Comparison of ENCODE assay signal across 16 cellular contexts in the genomic region with DNA sequence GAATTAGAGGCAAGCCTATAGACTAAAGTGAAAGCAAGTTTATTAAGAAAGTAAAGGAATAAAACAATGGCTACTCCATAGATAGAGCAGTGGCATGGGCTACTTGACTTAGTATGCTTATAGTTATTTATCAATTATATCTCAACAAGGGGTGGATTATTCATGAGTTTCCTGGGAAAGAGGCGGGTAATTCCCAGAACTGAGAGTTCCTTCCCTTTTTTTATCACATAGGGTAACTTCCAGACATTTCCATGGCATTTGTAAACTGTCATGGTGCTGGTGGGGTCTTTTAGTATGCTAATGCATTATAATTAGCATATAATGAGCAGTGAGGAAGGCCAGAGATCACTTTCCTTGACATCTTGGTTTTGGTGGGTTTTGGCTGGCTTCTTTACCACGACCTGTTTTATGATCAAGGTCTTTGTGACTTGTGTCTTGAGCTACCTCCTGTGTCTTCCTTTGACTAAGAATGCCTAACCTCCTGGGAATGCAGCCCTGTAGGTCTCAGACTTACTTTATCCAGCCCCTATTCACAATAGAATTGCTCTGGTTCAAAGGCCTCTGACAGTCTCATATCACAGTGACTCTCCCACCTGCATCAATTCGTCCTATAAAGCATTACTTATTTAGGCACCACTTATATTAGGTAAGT. TPM values are rescaled to one million over a fixed set of nuclear protein-coding genes. Genes with fewer than 3 reads are reported as not detected.
DNase-seq lines count a peak whose midpoint lies in the region; ATAC-seq, FAIRE-seq and TF ChIP-seq lines count a peak whose summit lies in the region.
"Had no signal": no experiment of that assay in that cellular context is flagged by ENCODE, and none has a peak within 500 bp of the region (broad histone marks: within the 10 kb centered on the region; RNA-seq: fewer than 3 reads in every experiment).

No MANE protein-coding gene starts in this region.

- no peak for TF ChIP-seq CTCF in SK-N-SH (IDR thresholded peaks at IDR 0.05)
- no peak for TF ChIP-seq CTCF in astrocyte (IDR thresholded peaks at IDR 0.05; ENCODE audit: insufficient read depth, low read depth, low read length)
- TF ChIP-seq CTCF in uterus (IDR thresholded peaks at IDR 0.05): no peak

- peaks cover 56% of the 10 kb centered on the region for H3K4me1 Mint-ChIP-seq in astrocyte (ENCODE audit: low read depth, unreplicated experiment)
- H3K4me1 Mint-ChIP-seq in T-helper 2 cell treated with Interferon-gamma antibody and Interleukin-4, amounts not matched to agents 5 μg/mL and 100 μg/mL, for 36 hours (ENCODE audit: low read depth): peaks cover 9% of the 10 kb centered on the region
- H3K4me1 Mint-ChIP-seq: natural killer cell had no signal

- peak overlapping the region in 1 of 2 experiments; percentile 91; a peak in 2 of 4 replicates for H3K27ac ChIP-seq in SK-N-SH (ENCODE audit: low read depth in 2 of 2, low read length in 1 of 2)
- H3K27ac ChIP-seq in astrocyte (ENCODE audit: low read depth, low read length): peak overlapping the region; percentile 86
- H3K27ac ChIP-seq in uterus: peak overlapping the region; percentile 15 to 25
- H3K27ac ChIP-seq: 22Rv1, ascending aorta, KMS-11 had no signal

- H3K9me3 Mint-ChIP-seq in astrocyte (ENCODE audit: unreplicated experiment): no peaks in the 10 kb centered on the region
- no peaks in the 10 kb centered on the region for H3K9me3 Mint-ChIP-seq in T-helper 2 cell treated with Interferon-gamma antibody and Interleukin-4, amounts not matched to agents 5 μg/mL and 100 μg/mL, for 36 hours
- H3K9me3 Mint-ChIP-seq: natural killer cell had no signal

- H3K9ac ChIP-seq in SK-N-SH (peak overlapping the region; percentile 55; the same call in 1 of the 2 replicates), astrocyte (ENCODE audit: low read length) (no peak overlapping the region)
- H3K9ac ChIP-seq: KMS-11 had no signal

- H4K20me1 ChIP-seq in SK-N-SH (ENCODE audit: insufficient read depth) (no peaks in the 10 kb centered on the region), astrocyte (ENCODE audit: insufficient read depth, low read length) (no peaks in the 10 kb centered on the region)

- H3K4me1 ChIP-seq in SK-N-SH (ENCODE audit: control insufficient read depth in 1 of 2, insufficient read depth in 2 of 2, low read depth in 1 of 2, low read length in 1 of 2) (peaks cover 0 to 34% of the 10 kb centered on the region in 2 experiments; a peak in 1 of 4 replicates), astrocyte (ENCODE audit: insufficient read depth, low read length) (peaks cover 34% of the 10 kb centered on the region), uterus (no peaks in the 10 kb centered on the region)

- DNase-seq in SK-N-SH: no peak
- no peak for DNase-seq in astrocyte (ENCODE audit: low read depth)
- peak; percentile 11 for DNase-seq in iPS-NIHi7 (ENCODE audit: extremely low spot score)
- DNase-seq in uterus: no peak
- no peak for DNase-seq in T-helper 2 cell treated with Interferon-gamma antibody and Interleukin-4, amounts not matched to agents 5 μg/mL and 100 μg/mL, for 36 hours (ENCODE audit: low spot score)
- DNase-seq in Kasumi-1 (lab: John Stamatoyannopoulos, UW): no peak
- no peak for DNase-seq in COR-L47 (lab: John Stamatoyannopoulos, UW)
- DNase-seq: activated CD4-positive, alpha-beta T cell treated with anti-CD3 and anti-CD28 coated beads for 4 hours; gastrocnemius medialis; natural killer cell; NCI-H2081; small intestine had no signal

- intact Hi-C loops in uterus (cut with DNase I; ENCODE audit: low total_unique reads): no loop called here

- peak overlapping the region; percentile 22; the same call in 1 of the 2 replicates for H3K4me2 ChIP-seq in SK-N-SH
- no peak overlapping the region for H3K4me2 ChIP-seq in astrocyte (ENCODE audit: low read length)
- H3K4me2 ChIP-seq: KMS-11 had no signal

- TF ChIP-seq POLR2A in uterus (IDR thresholded peaks at IDR 0.05): no peak

- no peak for TF ChIP-seq EP300 in SK-N-SH (IDR thresholded peaks at IDR 0.05; ENCODE audit: borderline replicate concordance in 1 of 2, low read depth in 1 of 2, low read length in 1 of 2)

- no peak overlapping the region for H3K4me3 Mint-ChIP-seq in astrocyte (ENCODE audit: unreplicated experiment)
- H3K4me3 Mint-ChIP-seq in T-helper 2 cell treated with Interferon-gamma antibody and Interleukin-4, amounts not matched to agents 5 μg/mL and 100 μg/mL, for 36 hours: no peak overlapping the region
- H3K4me3 Mint-ChIP-seq: natural killer cell had no signal

- ATAC-seq in SK-N-SH treated with all-trans-retinoic acid at 6 μM for 48 hours: no peak
- ATAC-seq: gastrocnemius medialis, natural killer cell had no signal

- CTCF ChIA-PET in SK-N-SH (lab: Yijun Ruan, JAX): no interaction called here

- H3K36me3 Mint-ChIP-seq in astrocyte (ENCODE audit: low read depth, unreplicated experiment): no peaks in the 10 kb centered on the region
- peaks cover 16% of the 10 kb centered on the region for H3K36me3 Mint-ChIP-seq in T-helper 2 cell treated with Interferon-gamma antibody and Interleukin-4, amounts not matched to agents 5 μg/mL and 100 μg/mL, for 36 hours (ENCODE audit: low read depth)
- H3K36me3 Mint-ChIP-seq: natural killer cell had no signal

- peak overlapping the region; percentile 98 for H3K27ac Mint-ChIP-seq in astrocyte (ENCODE audit: unreplicated experiment)
- no peak overlapping the region for H3K27ac Mint-ChIP-seq in T-helper 2 cell treated with Interferon-gamma antibody and Interleukin-4, amounts not matched to agents 5 μg/mL and 100 μg/mL, for 36 hours
- H3K27ac Mint-ChIP-seq: natural killer cell had no signal

- H3K36me3 ChIP-seq in SK-N-SH (replicated peaks in 1 of 2; ENCODE audit: control insufficient read depth in 1 of 2, insufficient read depth in 2 of 2, low read length in 1 of 2) (no peaks in the 10 kb centered on the region), astrocyte (ENCODE audit: insufficient read depth, low read length) (no peaks in the 10 kb centered on the region), uterus (no peaks in the 10 kb centered on the region)
- H3K36me3 ChIP-seq: ascending aorta, gastrocnemius medialis had no signal

- H3K9me3 ChIP-seq in SK-N-SH (no peaks in the 10 kb centered on the region), astrocyte (ENCODE audit: insufficient read depth, low read depth, low read length) (no peaks in the 10 kb centered on the region), uterus (no peaks in the 10 kb centered on the region)
- H3K9me3 ChIP-seq: ascending aorta, gastrocnemius medialis had no signal

- H3K79me2 ChIP-seq in SK-N-SH (ENCODE audit: insufficient read depth) (no peaks in the 10 kb centered on the region), astrocyte (ENCODE audit: insufficient read depth, low read length) (no peaks in the 10 kb centered on the region)

- H3F3A ChIP-seq in SK-N-SH (replicated peaks; ENCODE audit: insufficient read depth): peaks cover 28% of the 10 kb centered on the region

- no peak for TF ChIP-seq RAD21 in SK-N-SH (IDR thresholded peaks at IDR 0.05; ENCODE audit: low read length)

- no peaks in the 10 kb centered on the region for H3K9me2 ChIP-seq in SK-N-SH

- no peak overlapping the region for H3K4me3 ChIP-seq in SK-N-SH (ENCODE audit: low read depth in 2 of 2, low read length in 1 of 2)
- no peak overlapping the region for H3K4me3 ChIP-seq in astrocyte (ENCODE audit: insufficient read depth, low read depth, low read length)
- H3K4me3 ChIP-seq in uterus: no peak overlapping the region
- H3K4me3 ChIP-seq: ascending aorta, gastrocnemius medialis had no signal

- peak overlapping the region; percentile 90 for H2AFZ ChIP-seq in SK-N-SH (ENCODE audit: low read depth)
- no peak overlapping the region for H2AFZ ChIP-seq in astrocyte (ENCODE audit: low read depth, low read length)

- H3K27me3 ChIP-seq in SK-N-SH (ENCODE audit: insufficient read depth) (no peaks in the 10 kb centered on the region), astrocyte (ENCODE audit: insufficient read depth, low read length) (no peaks in the 10 kb centered on the region), uterus (no peaks in the 10 kb centered on the region)
- H3K27me3 ChIP-seq: ascending aorta, gastrocnemius medialis had no signal

- H3K27me3 Mint-ChIP-seq in astrocyte (ENCODE audit: low read depth, unreplicated experiment): no peaks in the 10 kb centered on the region
- H3K27me3 Mint-ChIP-seq in T-helper 2 cell treated with Interferon-gamma antibody and Interleukin-4, amounts not matched to agents 5 μg/mL and 100 μg/mL, for 36 hours (ENCODE audit: low read depth): no peaks in the 10 kb centered on the region

- WGBS in SK-N-SH (ENCODE audit: low lambda C conversion rate): 60% methylated on average over 3 of the region's 3 CpGs

- FAIRE-seq in astrocyte (lab: Jason Lieb, UNC): no peak

- POLR2A ChIA-PET in SK-N-SH (lab: Yijun Ruan, JAX): no interaction called here

TF ChIP-seq in SK-N-SH, 30 proteins besides CTCF, POLR2A, EP300 and RAD21 (continues in another document):
- TF ChIP-seq, protein P1, sequence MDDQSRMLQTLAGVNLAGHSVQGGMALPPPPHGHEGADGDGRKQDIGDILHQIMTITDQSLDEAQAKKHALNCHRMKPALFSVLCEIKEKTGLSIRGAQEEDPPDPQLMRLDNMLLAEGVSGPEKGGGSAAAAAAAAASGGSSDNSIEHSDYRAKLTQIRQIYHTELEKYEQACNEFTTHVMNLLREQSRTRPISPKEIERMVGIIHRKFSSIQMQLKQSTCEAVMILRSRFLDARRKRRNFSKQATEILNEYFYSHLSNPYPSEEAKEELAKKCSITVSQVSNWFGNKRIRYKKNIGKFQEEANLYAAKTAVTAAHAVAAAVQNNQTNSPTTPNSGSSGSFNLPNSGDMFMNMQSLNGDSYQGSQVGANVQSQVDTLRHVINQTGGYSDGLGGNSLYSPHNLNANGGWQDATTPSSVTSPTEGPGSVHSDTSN (IDR thresholded peaks at IDR 0.05): no peak

TF ChIP-seq in SK-N-SH treated with all-trans-retinoic acid at 6 μM for 48 hours, 23 proteins besides CTCF, POLR2A, EP300 and RAD21 (continues in another document):
- no peak for TF ChIP-seq OSR1 (CRISPR knock-in tag; IDR thresholded peaks at IDR 0.05)

RNA-seq across cellular contexts. Expression of a gene that starts 35.3 kb away (rescaled TPM):
- not detected in 2 replicates for polyA plus RNA-seq in SK-N-SH (2012; rRNA removed)
- not detected in 2 replicates for polyA plus RNA-seq in SK-N-SH (2012; cell fraction: cytosol; rRNA removed)
- polyA plus RNA-seq in SK-N-SH (2012; cell fraction: nucleus; rRNA removed): not detected in 2 replicates
- total RNA-seq in astrocyte (not detected in 2 replicates), uterus (not detected)
- total RNA-seq: ascending aorta, gastrocnemius medialis had no signal
- polyA plus RNA-seq: small intestine had no signal

RNA-seq across cellular contexts. Expression of a gene that starts 39.7 kb away (rescaled TPM):
- polyA plus RNA-seq in SK-N-SH (2012; rRNA removed): 10.7 and 10.9 TPM in 2 replicates
- 10.2 and 12.3 TPM in 2 replicates for polyA plus RNA-seq in SK-N-SH (2012; cell fraction: cytosol; rRNA removed)
- 7.8 and 9.8 TPM in 2 replicates for polyA plus RNA-seq in SK-N-SH (2012; cell fraction: nucleus; rRNA removed)
- total RNA-seq in astrocyte (178 and 217 TPM in 2 replicates), uterus (100 to 1,000 TPM in 2 of 4 donors, 10 to 100 TPM in 2; 75.6 to 248 (median 116) TPM)
